Comparison of ENCODE assay signal across 1 cellular context in the genomic region with DNA sequence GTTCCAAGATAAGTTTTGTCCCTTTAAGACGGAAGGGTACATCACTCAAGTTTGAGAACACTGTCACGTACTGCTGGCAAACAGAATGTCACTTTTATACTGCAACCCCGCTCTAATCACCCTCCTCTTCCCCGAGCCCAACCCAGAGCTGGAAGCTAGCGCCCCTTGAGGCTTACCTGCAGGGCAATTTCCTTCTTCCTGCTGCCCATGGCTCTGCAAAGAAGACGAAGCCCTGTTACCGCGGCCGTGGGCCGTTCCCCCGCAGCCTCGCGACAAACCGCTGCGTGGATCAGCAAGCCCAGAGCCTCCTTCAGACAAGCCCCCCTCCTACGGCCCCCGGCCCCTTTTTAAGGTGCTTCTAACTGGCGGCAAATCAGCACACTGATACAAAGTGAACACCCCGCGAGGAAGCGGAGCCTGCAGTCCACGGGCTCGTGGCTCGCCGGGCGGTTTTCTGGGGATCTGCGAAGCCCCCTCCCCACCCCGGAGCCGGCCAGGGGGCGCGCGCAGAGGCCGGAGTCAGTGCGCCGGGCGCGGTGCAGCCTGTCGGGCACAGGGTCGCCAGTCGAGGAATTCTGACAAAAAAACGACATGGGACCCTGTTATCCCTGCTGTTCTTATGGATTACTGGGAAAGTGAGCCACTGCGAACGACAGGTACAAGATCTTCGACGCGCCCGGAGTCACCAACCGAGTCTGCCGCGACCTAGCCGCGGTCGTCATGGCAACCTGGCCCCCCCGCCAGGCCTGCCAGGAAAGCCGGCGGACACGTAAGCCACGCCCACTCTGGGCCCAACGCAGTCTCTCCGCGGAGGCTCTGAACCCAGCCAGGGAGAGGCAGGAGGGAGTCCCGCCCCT.
TF ChIP-seq lines count a peak whose summit lies in the region.

A gene with protein sequence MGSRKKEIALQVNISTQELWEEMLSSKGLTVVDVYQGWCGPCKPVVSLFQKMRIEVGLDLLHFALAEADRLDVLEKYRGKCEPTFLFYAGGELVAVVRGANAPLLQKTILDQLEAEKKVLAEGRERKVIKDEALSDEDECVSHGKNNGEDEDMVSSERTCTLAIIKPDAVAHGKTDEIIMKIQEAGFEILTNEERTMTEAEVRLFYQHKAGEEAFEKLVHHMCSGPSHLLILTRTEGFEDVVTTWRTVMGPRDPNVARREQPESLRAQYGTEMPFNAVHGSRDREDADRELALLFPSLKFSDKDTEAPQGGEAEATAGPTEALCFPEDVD (minus strand): TSS at position 725 of the 857 bp plus-strand sequence. CDS start 516 bp downstream, at position 209.

TF ChIP-seq in endothelial cell of umbilical vein, 7 proteins besides CTCF, POLR2A, EP300 and RAD21:
- no peak for TF ChIP-seq GATA2 (IDR thresholded peaks at IDR 0.05; ENCODE audit: insufficient read depth, insufficient read length, low read depth, low read length)
- TF ChIP-seq EZH2 (IDR thresholded peaks at IDR 0.05; ENCODE audit: borderline replicate concordance, low read depth, low read length, severe bottlenecking): no peak
- TF ChIP-seq JUN (IDR thresholded peaks at IDR 0.05; ENCODE audit: borderline replicate concordance, insufficient read depth, insufficient read length, low read depth): no peak
